ENCODE assay signal across 18 cellular contexts in the genomic region with DNA sequence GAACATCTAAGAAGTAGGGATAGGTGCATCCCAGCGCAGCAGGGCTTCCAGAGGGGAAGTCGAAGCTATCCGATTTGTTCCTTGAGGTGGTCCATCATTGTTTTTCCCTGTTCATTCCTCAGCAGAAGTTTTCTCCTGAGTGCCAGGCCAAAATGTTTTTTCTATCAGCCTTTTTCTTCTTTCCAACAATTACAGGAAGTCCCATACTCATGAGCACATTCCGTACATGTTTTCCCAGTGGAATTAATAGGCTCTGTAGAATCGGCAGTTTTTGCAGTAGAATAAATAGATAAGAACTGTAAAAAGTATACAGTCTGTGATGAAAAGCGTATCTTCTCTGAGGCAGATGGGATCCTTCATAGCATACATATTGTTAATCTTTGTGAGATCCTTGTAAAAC. TPM values are rescaled to one million over a fixed set of nuclear protein-coding genes. Genes with fewer than 3 reads are reported as not detected.
DNase-seq lines count a peak whose midpoint lies in the region; ATAC-seq and TF ChIP-seq lines count a peak whose summit lies in the region.
"Had no signal": no experiment of that assay in that cellular context is flagged by ENCODE, and none has a peak within 500 bp of the region (broad histone marks: within the 10 kb centered on the region; RNA-seq: fewer than 3 reads in every experiment).

No MANE protein-coding gene starts in this region.

- no peaks in the 10 kb centered on the region for H3K9me3 ChIP-seq in right cardiac atrium (ENCODE audit: control insufficient read depth, low read length)
- no peaks in the 10 kb centered on the region for H3K9me3 ChIP-seq in right atrium auricular region
- H3K9me3 ChIP-seq: Caco-2 had no signal

- WGBS in right cardiac atrium: 49% methylated on average over 6 of the region's 6 CpGs

- TF ChIP-seq CTCF in right atrium auricular region (IDR thresholded peaks at IDR 0.05) (no peak), choroid plexus epithelial cell (conservative IDR thresholded peaks at IDR 0.05; ENCODE audit: low read depth, low read length) (no peak), mesothelial cell of epicardium (IDR thresholded peaks at IDR 0.05; ENCODE audit: unreplicated experiment) (no peak)

- intact Hi-C loops in right cardiac atrium (cut with DNase I): no loop called here

- no peak overlapping the region for H3K4me3 ChIP-seq in right cardiac atrium (ENCODE audit: low read length)
- no peak overlapping the region for H3K4me3 ChIP-seq in right atrium auricular region
- H3K4me3 ChIP-seq in choroid plexus epithelial cell (ENCODE audit: low read depth, low read length): no peak overlapping the region
- H3K4me3 ChIP-seq: GM12878, GM23338 had no signal

- no peaks in the 10 kb centered on the region for H3K9me3 Mint-ChIP-seq in mesothelial cell of epicardium
- H3K9me3 Mint-ChIP-seq: GM23338 had no signal

- H3K27me3 ChIP-seq in right cardiac atrium (ENCODE audit: control insufficient read depth, insufficient read depth) (no peaks in the 10 kb centered on the region), right atrium auricular region (no peaks in the 10 kb centered on the region)

- no peak for TF ChIP-seq POLR2A in GM18505 (IDR thresholded peaks at IDR 0.05; ENCODE audit: borderline replicate concordance, extremely low read depth, insufficient read depth, insufficient read length)

- H3K27ac ChIP-seq in right cardiac atrium (ENCODE audit: low read length) (no peak overlapping the region), right atrium auricular region (no peak overlapping the region)

- H3K4me1 Mint-ChIP-seq in mesothelial cell of epicardium: peaks cover 4% of the 10 kb centered on the region
- H3K4me1 Mint-ChIP-seq: GM23338 had no signal

- H3K27ac Mint-ChIP-seq in mesothelial cell of epicardium: peak overlapping the region; percentile 67
- H3K27ac Mint-ChIP-seq: GM23338 had no signal

- H3K36me3 ChIP-seq in right atrium auricular region: no peaks in the 10 kb centered on the region

- no peaks in the 10 kb centered on the region for H3K27me3 Mint-ChIP-seq in mesothelial cell of epicardium (ENCODE audit: low read depth)

- H3K36me3 Mint-ChIP-seq in mesothelial cell of epicardium: peaks cover 5% of the 10 kb centered on the region

- H3K4me3 Mint-ChIP-seq in mesothelial cell of epicardium: no peak overlapping the region
- H3K4me3 Mint-ChIP-seq: GM23338 had no signal

- ATAC-seq in right cardiac atrium (peak; percentile 36 to 50), esophagus mucosa (no peak), HG03108 (IDR thresholded peaks at IDR 0.05; ENCODE audit: unreplicated experiment) (no peak), GM18505 (IDR thresholded peaks at IDR 0.05; ENCODE audit: unreplicated experiment) (no peak), HG03045 (IDR thresholded peaks at IDR 0.05; ENCODE audit: unreplicated experiment) (no peak)
- ATAC-seq: GM12878, GM23338 had no signal

- DNase-seq in right cardiac atrium (no peak), right atrium auricular region (ENCODE audit: low spot score) (no peak), choroid plexus epithelial cell (ENCODE audit: low read depth) (peak; percentile 30), mesothelial cell of epicardium (ENCODE audit: low spot score in 2 of 2, unreplicated experiment in 2 of 2) (no peak)
- DNase-seq: Caco-2, KBM-7, NCI-H1092, NCI-H2107, NCI-H226, NCI-H526, OCI-M1, RPMI8226 had no signal

- H3K4me1 ChIP-seq in right cardiac atrium (ENCODE audit: control insufficient read depth, insufficient read depth, low read length) (no peaks in the 10 kb centered on the region), right atrium auricular region (peaks cover 0 to 17% of the 10 kb centered on the region in 2 donors)

RNA-seq across cellular contexts. Expression of a gene that starts 24.8 kb away (rescaled TPM):
- total RNA-seq in right cardiac atrium (1 to 10 TPM in 3 of 4 donors, under 1 TPM in 1; 0.80 to 3.1 (median 1.4) TPM), right atrium auricular region (1 to 10 TPM in 1 of 2 donors, under 1 TPM in 1; 0.11 to 1.3 TPM), mesothelial cell of epicardium (3.7 to 5.6 TPM (median 4.1 TPM) in 3 replicates), esophagus mucosa (1.5 TPM)
- polyA plus RNA-seq in right cardiac atrium: 0.48 TPM

RNA-seq across cellular contexts. Expression of a gene that starts 33.8 kb away (rescaled TPM):
- total RNA-seq in right cardiac atrium (10 to 100 TPM in 1 of 4 donors, 1 to 10 TPM in 3; 8.7 to 10.6 (median 9.2) TPM), right atrium auricular region (1 to 10 TPM; 6.9 to 9.0 TPM), mesothelial cell of epicardium (38.4 to 40.6 TPM (median 40.6 TPM) in 3 replicates), esophagus mucosa (26.2 TPM)
- 2.1 TPM for polyA plus RNA-seq in right cardiac atrium

Comparison
In these comparisons a context has a peak if more than half of its experiments do, and no peak if none do; other contexts are left out.
1. ATAC-seq: peak in right cardiac atrium (2 of 2); none in esophagus mucosa (single experiment), HG03108 (single experiment), GM18505 (single experiment) and HG03045 (single experiment).